Comparison of ENCODE assay signal across 10 cellular contexts in the genomic region with DNA sequence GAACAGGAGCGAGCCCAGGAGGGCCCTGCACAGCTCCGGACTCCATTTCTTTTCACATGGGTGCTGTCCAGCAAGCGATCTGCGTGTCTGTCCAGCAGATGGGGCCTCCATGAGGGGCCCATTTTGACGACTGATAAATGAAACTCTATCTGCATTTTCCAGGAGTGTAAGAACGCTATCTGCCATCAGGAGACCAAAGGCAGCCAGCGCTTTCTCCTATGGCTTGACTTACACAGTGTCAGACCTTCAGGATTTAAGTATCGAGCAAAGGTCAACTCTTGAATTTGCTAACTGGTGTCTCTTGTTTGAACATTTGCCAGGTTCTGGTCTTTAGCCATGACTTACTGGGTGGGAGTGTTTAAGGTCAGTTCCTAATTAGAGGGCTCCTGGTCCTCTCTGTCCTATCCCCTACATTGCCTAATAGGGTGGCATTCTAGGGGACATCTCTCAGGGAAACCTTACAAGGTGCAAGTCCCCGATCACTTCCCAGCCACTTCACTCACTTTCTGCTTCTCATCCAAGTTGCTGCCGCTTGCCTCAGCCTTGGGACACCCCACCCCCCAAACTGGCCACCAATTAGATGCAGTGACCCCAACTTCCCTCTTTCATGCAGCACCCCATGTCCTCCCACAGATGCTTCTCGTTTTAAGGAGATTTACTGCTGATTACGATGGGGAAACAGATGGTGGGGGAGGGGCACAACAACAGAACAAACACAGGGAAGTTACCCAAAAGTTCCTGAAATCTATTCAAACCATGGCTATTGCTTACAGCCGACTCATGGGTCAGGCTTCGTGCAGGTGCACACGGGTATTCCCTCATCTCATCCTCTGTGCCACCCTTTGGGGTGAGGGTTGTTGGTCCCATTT. TPM values are rescaled to one million over a fixed set of nuclear protein-coding genes. Genes with fewer than 3 reads are reported as not detected.
DNase-seq lines count a peak whose midpoint lies in the region; ATAC-seq and TF ChIP-seq lines count a peak whose summit lies in the region.
"Had no signal": no experiment of that assay in that cellular context is flagged by ENCODE, and none has a peak within 500 bp of the region (broad histone marks: within the 10 kb centered on the region; RNA-seq: fewer than 3 reads in every experiment).

No MANE protein-coding gene starts in this region.

- H3K27ac Mint-ChIP-seq in activated naive CD8-positive, alpha-beta T cell treated with anti-CD3 and anti-CD28 coated beads, Interleukin-2, amount 50 U/mL, for 24 hours, result peak overlapping the region; percentile 78
- H3K27ac Mint-ChIP-seq in memory B cell, result peak overlapping the region; percentile 86
- no peak overlapping the region for H3K27ac Mint-ChIP-seq in Calu3 (ENCODE audit: unreplicated experiment)

- H3K36me3 Mint-ChIP-seq in activated naive CD8-positive, alpha-beta T cell treated with anti-CD3 and anti-CD28 coated beads, Interleukin-2, amount 50 U/mL, for 24 hours (ENCODE audit: low read depth), result peaks cover 53% of the 10 kb centered on the region
- H3K36me3 Mint-ChIP-seq in memory B cell (peaks cover 12% of the 10 kb centered on the region), Calu3 (ENCODE audit: insufficient read depth, unreplicated experiment) (peaks cover 16% of the 10 kb centered on the region)

- H3K4me3 Mint-ChIP-seq in activated naive CD8-positive, alpha-beta T cell treated with anti-CD3 and anti-CD28 coated beads, Interleukin-2, amount 50 U/mL, for 24 hours, result no peak overlapping the region
- peak overlapping the region; percentile 51 for H3K4me3 Mint-ChIP-seq in memory B cell
- no peak overlapping the region for H3K4me3 Mint-ChIP-seq in Calu3 (ENCODE audit: low read depth, unreplicated experiment)

- TF ChIP-seq CTCF in Calu3 (IDR thresholded peaks at IDR 0.05; ENCODE audit: unreplicated experiment), result no peak

- intact Hi-C loops in Calu3 (cut with micrococcal nuclease; ENCODE audit: unreplicated experiment), result no loop called here

- no peaks in the 10 kb centered on the region for H3K27me3 Mint-ChIP-seq in activated naive CD8-positive, alpha-beta T cell treated with anti-CD3 and anti-CD28 coated beads, Interleukin-2, amount 50 U/mL, for 24 hours
- H3K27me3 Mint-ChIP-seq in memory B cell, result no peaks in the 10 kb centered on the region
- no peaks in the 10 kb centered on the region for H3K27me3 Mint-ChIP-seq in Calu3 (ENCODE audit: unreplicated experiment)

- H3K4me1 Mint-ChIP-seq in activated naive CD8-positive, alpha-beta T cell treated with anti-CD3 and anti-CD28 coated beads, Interleukin-2, amount 50 U/mL, for 24 hours, result peaks cover 96% of the 10 kb centered on the region
- H3K4me1 Mint-ChIP-seq in memory B cell (peaks cover 69% of the 10 kb centered on the region), Calu3 (ENCODE audit: low read depth, unreplicated experiment) (no peaks in the 10 kb centered on the region)

- CTCF ChIA-PET in Calu3 (lab: Charles Lee), result interaction anchor here (1.5 kb wide), 1 partner anchor 14 kb away, joined by 7 read pairs; no protein-coding TSS in a partner anchor

- ATAC-seq in activated naive CD8-positive, alpha-beta T cell treated with anti-CD3 and anti-CD28 coated beads, Interleukin-2, amount 50 U/mL, for 24 hours, result no peak
- ATAC-seq in memory B cell (ENCODE audit: low read depth) (peak; percentile 27), HG02884 (IDR thresholded peaks at IDR 0.05; ENCODE audit: unreplicated experiment) (no peak)

- H3K9me3 Mint-ChIP-seq in activated naive CD8-positive, alpha-beta T cell treated with anti-CD3 and anti-CD28 coated beads, Interleukin-2, amount 50 U/mL, for 24 hours, result no peaks in the 10 kb centered on the region
- H3K9me3 Mint-ChIP-seq in memory B cell, result no peaks in the 10 kb centered on the region
- H3K9me3 Mint-ChIP-seq in Calu3 (ENCODE audit: low read depth, unreplicated experiment), result no peaks in the 10 kb centered on the region

- no TSS peak for BruUV-seq in Calu3 (replicated peaks; lab: Mats Ljungman, UMichigan)

- DNase-seq in AML-193 (lab: John Stamatoyannopoulos, UW) (peak; percentile 98), KG1 (lab: John Stamatoyannopoulos, UW) (peak; percentile 82), memory B cell (ENCODE audit: low spot score in 2 of 2) (no peak), amniotic stem cell (lab: John Stamatoyannopoulos, UW) (no peak), hepatic stellate cell (ENCODE audit: low spot score) (no peak), Calu3 (no peak)
- DNase-seq in activated naive CD8-positive, alpha-beta T cell treated with anti-CD3 and anti-CD28 coated beads, Interleukin-2, amount 50 U/mL, for 24 hours, result no peak
- DNase-seq: SHP77 treated with DMSO at 0.1 percent for 48 hours had no signal

RNA-seq across cellular contexts. Expression of gene VSIR, which starts 20.0 kb away (rescaled TPM):
- 30.1 and 46.1 TPM in 2 replicates for total RNA-seq in Calu3 (2022)

RNA-seq across cellular contexts. Expression of gene C10orf105, which starts 33.7 kb away (rescaled TPM):
- total RNA-seq in Calu3 (2022), result not detected in 2 replicates
- total RNA-seq: ascending aorta had no signal

Comparison
In these comparisons a context has a peak if more than half of its experiments do, and no peak if none do; other contexts are left out.
1. DNase-seq: peak in AML-193 (2 of 2) and KG1 (single experiment); none in activated naive CD8-positive, alpha-beta T cell treated with anti-CD3 and anti-CD28 coated beads, Interleukin-2, amount 50 U/mL, for 24 hours (single experiment), memory B cell (0 of 2), amniotic stem cell (single experiment), hepatic stellate cell (single experiment) and Calu3 (single experiment).